ENCODE assay signal across 19 cellular contexts in the genomic region with DNA sequence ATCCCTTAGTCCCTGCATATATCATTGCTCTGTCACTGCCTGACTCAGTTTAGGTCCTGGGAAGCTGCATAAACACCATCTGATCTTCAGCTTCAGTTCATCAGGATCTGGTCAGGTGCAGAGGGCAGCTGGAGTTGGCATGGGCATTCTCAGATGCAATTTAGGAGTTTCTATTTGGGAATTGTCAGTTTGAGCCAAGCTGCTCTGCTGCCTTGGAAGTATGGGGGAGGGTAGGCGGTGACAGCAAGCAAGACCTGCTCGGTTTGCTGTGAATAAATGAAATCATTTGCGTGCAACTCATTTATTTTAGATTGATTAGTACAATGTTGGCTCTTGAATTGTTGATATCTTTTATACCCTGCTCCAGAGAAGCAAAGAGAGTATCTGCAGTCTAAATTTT.
"Had no signal": no experiment of that assay in that cellular context is flagged by ENCODE, and none has a peak within 500 bp of the region (broad histone marks: within the 10 kb centered on the region; RNA-seq: fewer than 3 reads in every experiment).

No MANE protein-coding gene starts in this region.

- H3K27ac ChIP-seq: adrenal gland, Peyer's patch had no signal

- ATAC-seq: activated T-cell treated with anti-CD3 and anti-CD28 coated beads, Interleukin-2, amount 50 U/mL, for 72 hours; K562; T-helper 17 cell had no signal

- DNase-seq: activated B cell treated with CpG ODN at 0.5 μM for 24 hours; activated CD4-positive, alpha-beta memory T cell treated with anti-CD3 and anti-CD28 coated beads, Interleukin-2, amount 10 ng/mL, durations not matched to agents 7 days and 5 days; activated CD4-positive, alpha-beta T cell treated with anti-CD3 and anti-CD28 coated beads, Interleukin-2, amount 50 U/mL, for 1 hour; activated gamma-delta T cell treated with Interleukin-2 at 50 U/mL for 16 hours; activated naive CD4-positive, alpha-beta T cell treated with anti-CD3 and anti-CD28 coated beads, Interleukin-2, amount 50 U/mL, for 16 hours; activated naive CD8-positive, alpha-beta T cell treated with anti-CD3 and anti-CD28 coated beads, Interleukin-2, amount 10 ng/mL, durations not matched to agents 7 days and 5 days; activated T-cell treated with anti-CD3 and anti-CD28 coated beads for 4 hours; activated T-cell treated with anti-CD3 and anti-CD28 coated beads, Interleukin-2, amount 50 U/mL, for 72 hours; adrenal gland; aorta; Karpas-422; MM.1S; NCI-H1436 treated with DMSO at 0.1 percent for 48 hours; NCI-H187; NCI-H526; Peyer's patch; T-helper 17 cell; T-helper 9 cell had no signal
